21 cellular contexts compared by ENCODE assay signal in the genomic region with DNA sequence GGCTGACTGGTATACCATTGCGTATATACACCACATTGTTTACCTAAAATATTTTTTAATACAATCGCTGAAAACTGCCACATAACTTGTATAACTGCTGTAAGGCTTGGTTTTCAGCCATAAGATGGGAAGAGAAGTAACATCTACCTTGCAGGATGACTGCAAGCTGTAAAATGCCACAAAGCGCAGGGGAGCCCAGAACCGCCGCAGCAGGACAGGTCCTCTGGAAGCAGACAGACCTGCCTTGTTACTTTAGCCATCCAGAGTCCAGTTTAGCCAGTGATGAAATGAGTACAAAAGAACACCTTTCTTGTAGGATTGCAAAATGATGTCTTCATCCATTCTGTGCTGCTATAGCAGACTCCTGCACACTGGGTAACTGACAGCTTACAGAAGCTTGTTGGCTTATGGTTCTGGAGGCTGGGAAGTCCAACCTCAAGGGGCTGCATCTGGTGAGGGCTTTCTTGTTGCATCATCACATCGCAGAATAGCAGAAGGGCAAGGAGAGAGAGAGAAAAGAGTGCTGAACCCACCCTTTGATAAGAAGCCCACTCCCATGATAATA. TPM values are rescaled to one million over a fixed set of nuclear protein-coding genes. Genes with fewer than 3 reads are reported as not detected.
A peak's percentile ranks its signal among the peaks of the same experiment; 100 is the strongest.
DNase-seq lines count a peak whose midpoint lies in the region; ATAC-seq, FAIRE-seq and TF ChIP-seq lines count a peak whose summit lies in the region.
"Had no signal": no experiment of that assay in that cellular context is flagged by ENCODE, and none has a peak within 500 bp of the region (broad histone marks: within the 10 kb centered on the region; RNA-seq: fewer than 3 reads in every experiment).

No MANE protein-coding gene starts in this region.

- no peaks in the 10 kb centered on the region for H3K27me3 Mint-ChIP-seq in activated CD8-positive, alpha-beta memory T cell treated with anti-CD3 and anti-CD28 coated beads, Interleukin-2, amount 10 ng/mL, durations not matched to agents 7 days and 5 days
- H3K27me3 Mint-ChIP-seq in T-cell, result no peaks in the 10 kb centered on the region
- no peaks in the 10 kb centered on the region for H3K27me3 Mint-ChIP-seq in progenitor cell of endocrine pancreas
- H3K27me3 Mint-ChIP-seq: memory B cell had no signal

- TF ChIP-seq POLR2A in erythroblast (IDR thresholded peaks at IDR 0.05; ENCODE audit: low read length), result no peak

- CTCF ChIA-PET in activated CD8-positive, alpha-beta memory T cell treated with anti-CD3 and anti-CD28 coated beads, Interleukin-2, amount 10 ng/mL, durations not matched to agents 7 days and 5 days (lab: Charles Lee), result interaction anchor here (1.7 to 1.9 kb wide), 2 partner anchors 11 to 121 kb away, joined by 3 to 10 read pairs; no protein-coding TSS in a partner anchor
- CTCF ChIA-PET in T-cell (lab: Charles Lee), result interaction anchor here in 1 of 2 donors (0.6 kb wide), 1 partner anchor 69 kb away, joined by 3 read pairs; no protein-coding TSS in a partner anchor

- ATAC-seq in activated CD8-positive, alpha-beta memory T cell treated with anti-CD3 and anti-CD28 coated beads, Interleukin-2, amount 10 ng/mL, durations not matched to agents 7 days and 5 days, result no peak
- ATAC-seq in T-cell (replicated peaks in 1 of 4) (no peak), HG03175 (IDR thresholded peaks at IDR 0.05; ENCODE audit: unreplicated experiment) (no peak)
- ATAC-seq: gastroesophageal sphincter had no signal

- no peak for DNase-seq in activated CD8-positive, alpha-beta memory T cell treated with anti-CD3 and anti-CD28 coated beads, Interleukin-2, amount 10 ng/mL, durations not matched to agents 7 days and 5 days
- no peak for DNase-seq in activated CD8-positive, alpha-beta memory T cell treated with anti-CD3 and anti-CD28 coated beads, Interleukin-2, amount 50 U/mL, for 4 hours
- DNase-seq in T-cell, result no peak
- no peak for DNase-seq in bronchial epithelial cell (ENCODE audit: low read depth)
- DNase-seq in progenitor cell of endocrine pancreas (ENCODE audit: low spot score, unreplicated experiment), result no peak
- no peak for DNase-seq in erythroblast (lab: John Stamatoyannopoulos, UW)
- no peak for DNase-seq in NCI-H1092 treated with DMSO at 0.1 percent for 48 hours (lab: John Stamatoyannopoulos, UW)
- DNase-seq: activated CD4-positive, CD25-positive, alpha-beta regulatory T cell; DMS79; kidney glomerular epithelial cell; NCI-H146; NCI-H748 treated with DMSO at 0.1 percent for 48 hours; retina; SHP77; stimulated activated CD8-positive, alpha-beta memory T cell treated with anti-CD3 and anti-CD28 coated beads, Interleukin-4, amount 100 ng/mL, for 48 hours; uterus had no signal

- peak; percentile 43 for FAIRE-seq in bronchial epithelial cell (lab: Jason Lieb, UNC)

- peak overlapping the region; percentile 76 for H3K27ac Mint-ChIP-seq in activated CD8-positive, alpha-beta memory T cell treated with anti-CD3 and anti-CD28 coated beads, Interleukin-2, amount 10 ng/mL, durations not matched to agents 7 days and 5 days
- H3K27ac Mint-ChIP-seq in T-cell (peak overlapping the region; percentile 95 to 98), progenitor cell of endocrine pancreas (no peak overlapping the region)
- H3K27ac Mint-ChIP-seq: memory B cell had no signal

- peaks cover 24% of the 10 kb centered on the region for H3K9me3 Mint-ChIP-seq in activated CD8-positive, alpha-beta memory T cell treated with anti-CD3 and anti-CD28 coated beads, Interleukin-2, amount 10 ng/mL, durations not matched to agents 7 days and 5 days (ENCODE audit: low read depth)
- peaks cover 0 to 4% (median 0%) of the 10 kb centered on the region in 3 donors for H3K9me3 Mint-ChIP-seq in T-cell
- peaks cover 29% of the 10 kb centered on the region for H3K9me3 Mint-ChIP-seq in progenitor cell of endocrine pancreas (ENCODE audit: low read depth)

- POLR2A ChIA-PET in T-cell (lab: Charles Lee), result no interaction called here

- no peaks in the 10 kb centered on the region for H3K36me3 ChIP-seq in bronchial epithelial cell (ENCODE audit: control insufficient read depth, insufficient read depth, low read length)
- H3K36me3 ChIP-seq: HAP-1, uterus had no signal

- no peaks in the 10 kb centered on the region for H3K27me3 ChIP-seq in bronchial epithelial cell (ENCODE audit: control insufficient read depth, insufficient read depth, low read length)
- H3K27me3 ChIP-seq: esophagus muscularis mucosa, gastroesophageal sphincter, uterus had no signal

- TF ChIP-seq CTCF in bronchial epithelial cell (IDR thresholded peaks at IDR 0.05; ENCODE audit: insufficient read depth, low read length, severe bottlenecking) (no peak), progenitor cell of endocrine pancreas (IDR thresholded peaks at IDR 0.05; ENCODE audit: unreplicated experiment) (no peak)

- peaks cover 52% of the 10 kb centered on the region for H3K4me1 Mint-ChIP-seq in activated CD8-positive, alpha-beta memory T cell treated with anti-CD3 and anti-CD28 coated beads, Interleukin-2, amount 10 ng/mL, durations not matched to agents 7 days and 5 days
- H3K4me1 Mint-ChIP-seq in T-cell (peaks cover 61 to 70% (median 67%) of the 10 kb centered on the region in 3 donors), progenitor cell of endocrine pancreas (ENCODE audit: low read depth) (peaks cover 6% of the 10 kb centered on the region)

- peaks cover 62% of the 10 kb centered on the region for H3K36me3 Mint-ChIP-seq in activated CD8-positive, alpha-beta memory T cell treated with anti-CD3 and anti-CD28 coated beads, Interleukin-2, amount 10 ng/mL, durations not matched to agents 7 days and 5 days
- H3K36me3 Mint-ChIP-seq in T-cell, result no peaks in the 10 kb centered on the region
- peaks cover 38% of the 10 kb centered on the region for H3K36me3 Mint-ChIP-seq in progenitor cell of endocrine pancreas (ENCODE audit: insufficient read depth)

- H3K4me3 ChIP-seq in bronchial epithelial cell (ENCODE audit: low read depth, low read length), result no peak overlapping the region
- H3K4me3 ChIP-seq: esophagus muscularis mucosa, gastroesophageal sphincter, HAP-1, uterus had no signal

- H3K4me3 Mint-ChIP-seq in activated CD8-positive, alpha-beta memory T cell treated with anti-CD3 and anti-CD28 coated beads, Interleukin-2, amount 10 ng/mL, durations not matched to agents 7 days and 5 days, result no peak overlapping the region
- H3K4me3 Mint-ChIP-seq in T-cell, result peak overlapping the region in 1 of 3 donors; percentile 92
- H3K4me3 Mint-ChIP-seq in progenitor cell of endocrine pancreas (ENCODE audit: low read depth), result peak overlapping the region; percentile 41

RNA-seq across cellular contexts. Expression of a gene that starts 4.1 kb away (rescaled TPM):
- 100 to 1,000 TPM; 193 to 250 TPM for total RNA-seq in activated CD8-positive, alpha-beta memory T cell treated with anti-CD3 and anti-CD28 coated beads, Interleukin-2, amount 10 ng/mL, durations not matched to agents 7 days and 5 days
- 100 to 1,000 TPM; 185 to 232 (median 207) TPM for total RNA-seq in T-cell
- 173 and 179 TPM in 2 replicates for total RNA-seq in bronchial epithelial cell
- total RNA-seq in progenitor cell of endocrine pancreas, result 199 and 204 TPM in 2 replicates

RNA-seq across cellular contexts. Expression of a gene that starts 36.7 kb away (rescaled TPM):
- 10 to 100 TPM; 63.9 to 70.0 TPM for total RNA-seq in activated CD8-positive, alpha-beta memory T cell treated with anti-CD3 and anti-CD28 coated beads, Interleukin-2, amount 10 ng/mL, durations not matched to agents 7 days and 5 days
- 100 to 1,000 TPM in 2 of 5 donors, 10 to 100 TPM in 3; 62.3 to 114 (median 87.2) TPM for total RNA-seq in T-cell
- total RNA-seq in bronchial epithelial cell, result 44.8 and 46.1 TPM in 2 replicates
- total RNA-seq in progenitor cell of endocrine pancreas, result 77.8 and 81.3 TPM in 2 replicates
